Comparison of ENCODE assay signal across 8 cellular contexts in the genomic region with DNA sequence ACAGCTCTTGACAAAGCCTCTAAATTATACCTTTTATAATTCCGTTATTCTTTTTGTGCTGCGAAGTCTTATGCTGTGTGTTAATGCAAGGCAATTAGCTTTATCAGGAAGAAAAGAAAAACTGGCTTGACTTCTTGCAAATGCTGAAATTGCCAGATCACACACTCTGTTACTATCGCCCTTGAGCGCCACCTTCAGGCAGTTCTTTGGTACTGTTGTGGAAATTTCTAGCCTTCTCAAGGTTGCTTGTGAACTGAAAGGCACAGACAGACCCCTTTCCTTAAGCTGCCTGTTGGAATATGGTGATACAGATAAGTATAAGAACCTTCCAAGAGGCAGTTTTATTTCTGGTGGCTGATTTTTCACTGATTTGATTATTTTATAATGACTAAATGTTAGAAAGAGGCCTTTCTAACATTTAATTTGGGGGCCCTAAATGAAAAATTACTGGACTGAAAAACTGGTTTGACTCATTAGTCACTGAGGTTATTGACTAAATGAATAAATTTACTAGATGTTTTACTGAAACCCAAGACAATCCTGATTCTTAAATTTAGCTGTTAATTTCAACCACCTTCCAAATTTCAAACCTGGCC.
DNase-seq lines count a peak whose midpoint lies in the region; ATAC-seq and TF ChIP-seq lines count a peak whose summit lies in the region.

No MANE protein-coding gene starts in this region.

- H3K27ac Mint-ChIP-seq in HFFc6 = no peak overlapping the region

- DNase-seq in ELR (ENCODE audit: low read depth) = peak; percentile 71
- DNase-seq in HFFc6 = peak; percentile 48
- DNase-seq in NCI-H2227 (lab: John Stamatoyannopoulos, UW; ENCODE audit: unreplicated experiment) = peak; percentile 86
- DNase-seq in activated CD4-positive, alpha-beta T cell treated with anti-CD3 and anti-CD28 coated beads for 4 hours = peak; percentile 77 to 88
- DNase-seq in choroid plexus epithelial cell (ENCODE audit: low read depth) = peak; percentile 86
- DNase-seq in stimulated activated CD8-positive, alpha-beta memory T cell treated with anti-CD3 and anti-CD28 coated beads, Interleukin-12 subunit alpha, Interleukin-12 subunit beta, amount 100 ng/mL, for 1 hour (ENCODE audit: low read depth) = peak; percentile 75

- WGBS in liver = 21% methylated on average over 4 of the region's 4 CpGs

- no peaks in the 10 kb centered on the region for H3K9me3 Mint-ChIP-seq in HFFc6

- no peaks in the 10 kb centered on the region for H3K4me1 ChIP-seq in liver (ENCODE audit: control insufficient read depth in 4 of 4, insufficient read depth in 4 of 4, low read length in 3 of 4)

- no peaks in the 10 kb centered on the region for H3K9me3 ChIP-seq in liver (ENCODE audit: control insufficient read depth in 4 of 4, low read length in 3 of 4)

- no peak overlapping the region for H3K4me3 ChIP-seq in choroid plexus epithelial cell (ENCODE audit: low read depth, low read length)
- H3K4me3 ChIP-seq in liver (ENCODE audit: low read depth in 1 of 3, low read length in 3 of 3) = no peak overlapping the region

- H3K9ac ChIP-seq in liver (ENCODE audit: low read depth in 1 of 2, low read length in 2 of 2) = no peak overlapping the region

- no peak for ATAC-seq in HG03378 (IDR thresholded peaks at IDR 0.05; ENCODE audit: unreplicated experiment)

- H3K27me3 ChIP-seq in liver (ENCODE audit: control insufficient read depth in 4 of 4, insufficient read depth in 4 of 4, low read length in 3 of 4) = no peaks in the 10 kb centered on the region

- TF ChIP-seq CTCF in HFFc6 (IDR thresholded peaks at IDR 0.05) (peak; percentile 94), choroid plexus epithelial cell (conservative IDR thresholded peaks at IDR 0.05; ENCODE audit: low read depth, low read length) (peak; percentile 91), liver (IDR thresholded peaks at IDR 0.05; ENCODE audit: low read depth, low read length, missing input control) (peak; percentile 69)

- H3K4me3 Mint-ChIP-seq in HFFc6 = no peak overlapping the region

- H3K27ac ChIP-seq in liver (ENCODE audit: low read depth in 1 of 2, low read length in 2 of 2) = no peak overlapping the region

- peak; percentile 68 to 76 for TF ChIP-seq RAD21 in liver (IDR thresholded peaks at IDR 0.05)

- no peaks in the 10 kb centered on the region for H3K36me3 ChIP-seq in liver (ENCODE audit: control insufficient read depth in 4 of 4, insufficient read depth in 3 of 4, low read depth in 1 of 4, low read length in 3 of 4)

- H3K36me3 Mint-ChIP-seq in HFFc6 (ENCODE audit: low read depth) = no peaks in the 10 kb centered on the region

- peaks cover 37% of the 10 kb centered on the region for H3K4me1 Mint-ChIP-seq in HFFc6 (ENCODE audit: low read depth)

- H3K27me3 Mint-ChIP-seq in HFFc6 (ENCODE audit: insufficient read depth) = peaks cover 2% of the 10 kb centered on the region

TF ChIP-seq in liver, 16 proteins besides CTCF, POLR2A, EP300 and RAD21:
- TF ChIP-seq RXRA (IDR thresholded peaks at IDR 0.05) (no peak), FOXA1 (IDR thresholded peaks at IDR 0.05) (no peak), NR2F2 (IDR thresholded peaks at IDR 0.05) (no peak), FOXA2 (IDR thresholded peaks at IDR 0.05) (no peak), GABPA (IDR thresholded peaks at IDR 0.05 in 1 of 2, conservative IDR thresholded peaks at IDR 0.05 in 1 of 2) (no peak), TAF1 (conservative IDR thresholded peaks at IDR 0.05) (no peak), YY1 (IDR thresholded peaks at IDR 0.05) (no peak), SP1 (IDR thresholded peaks at IDR 0.05) (no peak), HNF4G (IDR thresholded peaks at IDR 0.05) (no peak)
- TF ChIP-seq, protein P1, sequence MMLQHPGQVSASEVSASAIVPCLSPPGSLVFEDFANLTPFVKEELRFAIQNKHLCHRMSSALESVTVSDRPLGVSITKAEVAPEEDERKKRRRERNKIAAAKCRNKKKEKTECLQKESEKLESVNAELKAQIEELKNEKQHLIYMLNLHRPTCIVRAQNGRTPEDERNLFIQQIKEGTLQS (IDR thresholded peaks at IDR 0.05) = no peak
- TF ChIP-seq, protein P2, sequence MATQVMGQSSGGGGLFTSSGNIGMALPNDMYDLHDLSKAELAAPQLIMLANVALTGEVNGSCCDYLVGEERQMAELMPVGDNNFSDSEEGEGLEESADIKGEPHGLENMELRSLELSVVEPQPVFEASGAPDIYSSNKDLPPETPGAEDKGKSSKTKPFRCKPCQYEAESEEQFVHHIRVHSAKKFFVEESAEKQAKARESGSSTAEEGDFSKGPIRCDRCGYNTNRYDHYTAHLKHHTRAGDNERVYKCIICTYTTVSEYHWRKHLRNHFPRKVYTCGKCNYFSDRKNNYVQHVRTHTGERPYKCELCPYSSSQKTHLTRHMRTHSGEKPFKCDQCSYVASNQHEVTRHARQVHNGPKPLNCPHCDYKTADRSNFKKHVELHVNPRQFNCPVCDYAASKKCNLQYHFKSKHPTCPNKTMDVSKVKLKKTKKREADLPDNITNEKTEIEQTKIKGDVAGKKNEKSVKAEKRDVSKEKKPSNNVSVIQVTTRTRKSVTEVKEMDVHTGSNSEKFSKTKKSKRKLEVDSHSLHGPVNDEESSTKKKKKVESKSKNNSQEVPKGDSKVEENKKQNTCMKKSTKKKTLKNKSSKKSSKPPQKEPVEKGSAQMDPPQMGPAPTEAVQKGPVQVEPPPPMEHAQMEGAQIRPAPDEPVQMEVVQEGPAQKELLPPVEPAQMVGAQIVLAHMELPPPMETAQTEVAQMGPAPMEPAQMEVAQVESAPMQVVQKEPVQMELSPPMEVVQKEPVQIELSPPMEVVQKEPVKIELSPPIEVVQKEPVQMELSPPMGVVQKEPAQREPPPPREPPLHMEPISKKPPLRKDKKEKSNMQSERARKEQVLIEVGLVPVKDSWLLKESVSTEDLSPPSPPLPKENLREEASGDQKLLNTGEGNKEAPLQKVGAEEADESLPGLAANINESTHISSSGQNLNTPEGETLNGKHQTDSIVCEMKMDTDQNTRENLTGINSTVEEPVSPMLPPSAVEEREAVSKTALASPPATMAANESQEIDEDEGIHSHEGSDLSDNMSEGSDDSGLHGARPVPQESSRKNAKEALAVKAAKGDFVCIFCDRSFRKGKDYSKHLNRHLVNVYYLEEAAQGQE (IDR thresholded peaks at IDR 0.05) = no peak
- TF ChIP-seq, protein P3, sequence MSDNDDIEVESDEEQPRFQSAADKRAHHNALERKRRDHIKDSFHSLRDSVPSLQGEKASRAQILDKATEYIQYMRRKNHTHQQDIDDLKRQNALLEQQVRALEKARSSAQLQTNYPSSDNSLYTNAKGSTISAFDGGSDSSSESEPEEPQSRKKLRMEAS (IDR thresholded peaks at IDR 0.05) = no peak
TF ChIP-seq in liver: peak in this region for 0.
